ENCODE assay signal across 10 cellular contexts in the genomic region with DNA sequence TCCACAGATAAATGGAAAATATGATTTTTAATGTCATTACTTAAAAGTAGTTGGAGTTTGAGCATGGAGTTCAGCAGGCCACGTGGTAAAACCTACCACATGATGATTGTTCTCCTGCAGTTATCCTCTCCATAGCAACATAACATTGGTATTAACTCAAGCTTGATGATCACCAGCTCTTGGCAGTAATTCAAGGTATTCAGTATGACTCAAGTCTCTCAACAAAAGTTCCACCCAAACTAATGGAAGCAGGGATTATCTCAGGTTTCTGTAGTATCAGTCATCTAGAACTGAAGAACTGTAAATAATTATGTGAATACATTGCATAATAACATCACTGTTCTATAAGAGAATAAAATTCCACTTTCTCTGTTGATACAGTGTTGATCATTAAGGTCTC. TPM values are rescaled to one million over a fixed set of nuclear protein-coding genes. Genes with fewer than 3 reads are reported as not detected.
DNase-seq lines count a peak whose midpoint lies in the region; ATAC-seq lines count a peak whose summit lies in the region.
"Had no signal": no experiment of that assay in that cellular context is flagged by ENCODE, and none has a peak within 500 bp of the region (broad histone marks: within the 10 kb centered on the region; RNA-seq: fewer than 3 reads in every experiment).

No MANE protein-coding gene starts in this region.

- WGBS in neuronal stem cell (ENCODE audit: extremely low coverage in 2 of 2, insufficient read length in 2 of 2, insufficient replicate concordance in 1 of 2), 2 donors, result no CpG with 5 or more reads among the region's 1 CpG

- no peak overlapping the region for H3K4me2 ChIP-seq in neuronal stem cell (ENCODE audit: insufficient read depth, low read length, poor library complexity, severe bottlenecking)

- H2AFZ ChIP-seq in neuronal stem cell (ENCODE audit: low read length), result no peak overlapping the region

- no peak overlapping the region for H3K4me3 ChIP-seq in neuronal stem cell (ENCODE audit: low read length in 2 of 2)

- no peak overlapping the region for H3K18ac ChIP-seq in neuronal stem cell (ENCODE audit: low read length)

- no peak overlapping the region for H3K27ac ChIP-seq in neuronal stem cell (replicated peaks; ENCODE audit: low read length)
- H3K27ac ChIP-seq: 22Rv1, HL-60 had no signal

- ATAC-seq in GM19452 (IDR thresholded peaks at IDR 0.05; ENCODE audit: unreplicated experiment), result no peak

- H3K27me3 ChIP-seq in neuronal stem cell (ENCODE audit: control insufficient read depth in 3 of 3, insufficient read depth in 3 of 3, low read depth in 1 of 3, low read length in 3 of 3), result no peaks in the 10 kb centered on the region

- peak; percentile 16 for DNase-seq in NCI-H1105 treated with DMSO at 0.1 percent for 48 hours (lab: John Stamatoyannopoulos, UW)
- DNase-seq in NCI-H1105 (lab: John Stamatoyannopoulos, UW), result no peak
- peak; percentile 96 for DNase-seq in RPMI7951 (ENCODE audit: low read depth)
- DNase-seq in foreskin melanocyte, result peak; percentile 56
- peak; percentile 87 for DNase-seq in smooth muscle cell of the brain vasculature (ENCODE audit: low read depth, low spot score)
- no peak for DNase-seq in activated effector memory CD4-positive, alpha-beta T cell treated with anti-CD3 and anti-CD28 coated beads, Interleukin-2, amount 50 U/mL, for 16 hours
- DNase-seq in neuronal stem cell (ENCODE audit: low spot score), result no peak

- H3K9me3 ChIP-seq in neuronal stem cell (replicated peaks in 1 of 2; ENCODE audit: control insufficient read depth in 2 of 2, insufficient read depth in 1 of 2, low read depth in 1 of 2, low read length in 2 of 2), result no peaks in the 10 kb centered on the region

- no peak overlapping the region for H2BK12ac ChIP-seq in neuronal stem cell (ENCODE audit: low read length)

- H3K9ac ChIP-seq in neuronal stem cell (ENCODE audit: low read depth, low read length, poor library complexity), result no peak overlapping the region

- no peak overlapping the region for H2BK120ac ChIP-seq in neuronal stem cell (ENCODE audit: low read depth, low read length)

- H4K91ac ChIP-seq in neuronal stem cell (ENCODE audit: low read depth, low read length, poor library complexity), result no peak overlapping the region

- H2AK5ac ChIP-seq in neuronal stem cell (ENCODE audit: low read depth, low read length), result no peak overlapping the region

- no peak overlapping the region for H2BK5ac ChIP-seq in neuronal stem cell (ENCODE audit: low read length)

- no peak overlapping the region for H3K23ac ChIP-seq in neuronal stem cell (ENCODE audit: low read depth, low read length, poor library complexity)

- H3K4ac ChIP-seq in neuronal stem cell (ENCODE audit: low read length), result no peak overlapping the region

- no peak overlapping the region for H3K14ac ChIP-seq in neuronal stem cell (ENCODE audit: low read length)

- H2BK15ac ChIP-seq in neuronal stem cell (ENCODE audit: low read length), result no peak overlapping the region

- H3K4me1 ChIP-seq in neuronal stem cell (ENCODE audit: control insufficient read depth in 2 of 2, insufficient read depth in 1 of 2, low read depth in 1 of 2, low read length in 2 of 2), result no peaks in the 10 kb centered on the region

- H3K36me3 ChIP-seq in neuronal stem cell (replicated peaks in 1 of 2; ENCODE audit: control insufficient read depth in 2 of 2, insufficient read depth in 2 of 2, low read length in 2 of 2), result no peaks in the 10 kb centered on the region

- H4K8ac ChIP-seq in neuronal stem cell (ENCODE audit: low read depth, low read length), result no peak overlapping the region

- no peaks in the 10 kb centered on the region for H3K79me1 ChIP-seq in neuronal stem cell (ENCODE audit: low read depth, low read length)

RNA-seq across cellular contexts. Expression of gene DAOA, which starts 22.9 kb away (rescaled TPM):
- not detected in 2 replicates for total RNA-seq in RPMI7951 (2014; rRNA removed; shearing (Covaris generic))
- not detected for polyA plus RNA-seq in neuronal stem cell (2013, experiment 1 of 2)
- polyA plus RNA-seq in neuronal stem cell (2013, experiment 2 of 2), result not detected

Comparison
In these comparisons a context has a peak if more than half of its experiments do, and no peak if none do; other contexts are left out.
1. DNase-seq: peak in NCI-H1105 treated with DMSO at 0.1 percent for 48 hours (single experiment), RPMI7951 (single experiment), foreskin melanocyte (single experiment) and smooth muscle cell of the brain vasculature (single experiment); none in NCI-H1105 (single experiment), activated effector memory CD4-positive, alpha-beta T cell treated with anti-CD3 and anti-CD28 coated beads, Interleukin-2, amount 50 U/mL, for 16 hours (single experiment) and neuronal stem cell (single experiment).